15 cellular contexts compared by ENCODE assay signal in the genomic region with DNA sequence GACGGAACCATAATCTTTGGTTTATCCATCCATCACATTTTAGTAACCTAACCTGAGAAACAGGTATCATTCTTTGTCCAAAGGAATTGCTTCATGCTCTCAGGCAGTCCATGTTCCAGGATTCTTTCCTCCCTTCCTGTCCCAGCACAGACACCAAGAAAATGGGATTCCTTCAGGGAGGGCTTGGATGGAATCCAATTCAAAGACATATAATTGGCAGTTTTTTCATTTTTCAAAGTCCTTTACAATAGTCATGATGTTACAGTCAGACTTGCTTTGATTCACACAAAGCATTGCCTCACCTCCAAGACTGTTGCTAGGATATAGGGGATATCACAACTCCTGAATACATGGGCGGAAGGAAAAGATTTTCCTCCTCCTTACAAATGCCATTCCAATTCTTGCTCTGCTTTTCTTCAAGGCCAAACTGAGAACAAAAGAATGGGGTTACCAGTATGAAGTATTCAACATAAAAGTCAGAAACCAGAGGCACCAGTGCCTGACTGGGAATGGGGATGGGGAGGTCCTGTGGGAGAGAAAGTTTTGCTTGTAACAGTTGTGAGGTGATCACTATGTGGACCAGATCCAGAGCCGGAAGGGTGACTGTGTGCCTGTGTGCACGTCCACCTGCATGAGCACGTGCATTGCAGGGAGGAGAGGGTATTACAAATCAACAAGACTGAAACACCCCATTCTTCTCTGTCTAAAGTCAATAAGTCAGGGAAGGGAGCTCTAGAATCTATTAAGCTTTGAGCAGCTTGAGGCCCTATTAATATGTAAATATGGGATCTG.
"Had no signal": no experiment of that assay in that cellular context is flagged by ENCODE, and none has a peak within 500 bp of the region (broad histone marks: within the 10 kb centered on the region; RNA-seq: fewer than 3 reads in every experiment).

No MANE protein-coding gene starts in this region.

- H3K27me3 Mint-ChIP-seq: activated CD4-positive, alpha-beta T cell treated with anti-CD3 and anti-CD28 coated beads for 36 hours; activated naive CD8-positive, alpha-beta T cell had no signal

- H3K4me1 ChIP-seq: left lung, pancreas, stomach had no signal

- H3K4me2 ChIP-seq: smooth muscle cell had no signal

- H3K9me3 ChIP-seq: left lung, pancreas, stomach, upper lobe of left lung had no signal

- H3K27me3 ChIP-seq: left lung, pancreas, stomach, upper lobe of left lung had no signal

- DNase-seq: activated CD4-positive, alpha-beta T cell treated with anti-CD3 and anti-CD28 coated beads for 36 hours; activated CD4-positive, alpha-beta T cell treated with anti-CD3 and anti-CD28 coated beads, Interleukin-2, amount 50 U/mL, for 48 hours; activated T-cell treated with anti-CD3 and anti-CD28 coated beads for 4 hours; amygdala; central memory CD4-positive, alpha-beta T cell; dorsolateral prefrontal cortex; erythroblast; left lung; pancreas; stimulated activated CD4-positive, alpha-beta T cell treated with anti-CD3 and anti-CD28 coated beads, Interleukin-4, amount 100 ng/mL, for 1 hour; stomach had no signal

- ATAC-seq: activated CD4-positive, alpha-beta T cell treated with anti-CD3 and anti-CD28 coated beads for 36 hours; left lung; pancreas; sciatic nerve had no signal

- H3K4me3 ChIP-seq: dorsolateral prefrontal cortex, left lung, pancreas, smooth muscle cell, stomach, upper lobe of left lung had no signal

- H3K36me3 Mint-ChIP-seq: activated naive CD8-positive, alpha-beta T cell had no signal

- H3K27ac Mint-ChIP-seq: activated CD4-positive, alpha-beta T cell treated with anti-CD3 and anti-CD28 coated beads for 36 hours; activated naive CD8-positive, alpha-beta T cell had no signal

- H3K36me3 ChIP-seq: left lung, pancreas, stomach, upper lobe of left lung had no signal

- H3K27ac ChIP-seq: dorsolateral prefrontal cortex, left lung, pancreas, stomach, upper lobe of left lung had no signal

- H3K4me3 Mint-ChIP-seq: activated CD4-positive, alpha-beta T cell treated with anti-CD3 and anti-CD28 coated beads for 36 hours; activated naive CD8-positive, alpha-beta T cell had no signal
